Comparison of ENCODE assay signal across 26 cellular contexts in genomic region chr4:42954925-42955669, GRCh38.
DNase-seq lines count a peak whose midpoint lies in the region; ATAC-seq, FAIRE-seq and TF ChIP-seq lines count a peak whose summit lies in the region.
"Had no signal": no experiment of that assay in that cellular context is flagged by ENCODE, and none has a peak within 500 bp of the region (broad histone marks: within the 10 kb centered on the region; RNA-seq: fewer than 3 reads in every experiment).

No MANE protein-coding gene starts in this region.

- H3K36me3 Mint-ChIP-seq in nephron (ENCODE audit: low read depth): no peaks in the 10 kb centered on the region
- H3K36me3 Mint-ChIP-seq: CD8-positive, alpha-beta memory T cell; IgD-negative memory B cell had no signal

- ATAC-seq in HepG2: no peak
- no peak for ATAC-seq in right lobe of liver
- ATAC-seq in HG03039 (IDR thresholded peaks at IDR 0.05; ENCODE audit: unreplicated experiment): no peak
- ATAC-seq: A549; activated T-cell treated with anti-CD3 and anti-CD28 coated beads, Interleukin-2, amount 50 U/mL, for 4 hours; PC-3; stimulated activated naive CD8-positive, alpha-beta T cell treated with anti-CD3 and anti-CD28 coated beads, Interleukin-15, amount 100 ng/mL, for 72 hours had no signal

- TF ChIP-seq EP300 in HepG2 (IDR thresholded peaks at IDR 0.05; ENCODE audit: low read depth in 2 of 2, low read length in 2 of 2) (no peak), HepG2 (CRISPR knock-in tag; IDR thresholded peaks at IDR 0.05; ENCODE audit: borderline replicate concordance) (no peak)

- no peak for TF ChIP-seq POLR2A in HepG2 (IDR thresholded peaks at IDR 0.05; ENCODE audit: insufficient read depth in 1 of 2, low read depth in 2 of 2, low read length in 2 of 2)
- no peak for TF ChIP-seq POLR2A in right lobe of liver (IDR thresholded peaks at IDR 0.05)

- CTCF ChIA-PET in HepG2 (lab: Yijun Ruan, JAX; ENCODE audit: low intra/inter-chr PET ratio, low total read pairs): no interaction called here

- no peak overlapping the region for H3K9ac ChIP-seq in HepG2 (ENCODE audit: insufficient read depth, low read depth, low read length)

- no peaks in the 10 kb centered on the region for H3K27me3 Mint-ChIP-seq in nephron (ENCODE audit: low read depth)
- H3K27me3 Mint-ChIP-seq: activated CD4-positive, alpha-beta T cell treated with anti-CD3 and anti-CD28 coated beads, Interleukin-2, amount 10 ng/mL, durations not matched to agents 7 days and 5 days; B cell; CD8-positive, alpha-beta memory T cell had no signal

- H3K9me3 ChIP-seq in HepG2 (ENCODE audit: low read length) (peaks cover 12% of the 10 kb centered on the region), right lobe of liver (no peaks in the 10 kb centered on the region)
- H3K9me3 ChIP-seq: A549, tibial nerve had no signal

- no peaks in the 10 kb centered on the region for H3K9me3 Mint-ChIP-seq in nephron
- H3K9me3 Mint-ChIP-seq: activated CD4-positive, alpha-beta T cell treated with anti-CD3 and anti-CD28 coated beads, Interleukin-2, amount 10 ng/mL, durations not matched to agents 7 days and 5 days; activated T-cell treated with anti-CD3 and anti-CD28 coated beads, Interleukin-2, amount 50 U/mL, for 4 hours; CD8-positive, alpha-beta memory T cell; IgD-negative memory B cell; neural crest cell; stimulated activated naive CD8-positive, alpha-beta T cell treated with anti-CD3 and anti-CD28 coated beads, Interleukin-15, amount 100 ng/mL, for 72 hours had no signal

- TF ChIP-seq CTCF in HepG2 (CRISPR knock-in tag; IDR thresholded peaks at IDR 0.05) (no peak), right lobe of liver (IDR thresholded peaks at IDR 0.05) (no peak), nephron (IDR thresholded peaks at IDR 0.05; ENCODE audit: unreplicated experiment in 3 of 3) (no peak)

- H3K4me3 ChIP-seq in HepG2 (replicated peaks in 1 of 3; ENCODE audit: insufficient read depth in 1 of 3, low read depth in 2 of 3, low read length in 3 of 3) (no peak overlapping the region), right lobe of liver (no peak overlapping the region)
- H3K4me3 ChIP-seq: A549, lung, tibial nerve had no signal

- no peaks in the 10 kb centered on the region for H3K36me3 ChIP-seq in HepG2 (replicated peaks in 1 of 2; ENCODE audit: control insufficient read depth in 1 of 2, insufficient read depth in 2 of 2, low read length in 2 of 2)
- H3K36me3 ChIP-seq in right lobe of liver: no peaks in the 10 kb centered on the region
- H3K36me3 ChIP-seq: tibial nerve had no signal

- POLR2A ChIA-PET in HepG2 (lab: Yijun Ruan, JAX): no interaction called here

- no peak overlapping the region for H2AFZ ChIP-seq in HepG2 (ENCODE audit: low read length)

- FAIRE-seq in HepG2 (lab: Jason Lieb, UNC) (no peak), urothelium cell line (lab: Jason Lieb, UNC) (peak; percentile 27)
- FAIRE-seq: A549, kidney had no signal

- H3K4me1 Mint-ChIP-seq in nephron: no peaks in the 10 kb centered on the region
- H3K4me1 Mint-ChIP-seq: activated CD4-positive, alpha-beta T cell treated with anti-CD3 and anti-CD28 coated beads, Interleukin-2, amount 10 ng/mL, durations not matched to agents 7 days and 5 days; B cell; CD8-positive, alpha-beta memory T cell; IgD-negative memory B cell; stimulated activated naive CD8-positive, alpha-beta T cell treated with anti-CD3 and anti-CD28 coated beads, Interleukin-15, amount 100 ng/mL, for 72 hours had no signal

- H3K79me2 ChIP-seq in HepG2 (ENCODE audit: insufficient read depth, low read length): no peaks in the 10 kb centered on the region

- WGBS in HepG2 (ENCODE audit: low lambda C conversion rate): 7% methylated on average over 10 of the region's 10 CpGs
- WGBS in right lobe of liver (ENCODE audit: insufficient coverage, low coverage, low lambda C conversion rate, missing lambda C conversion rate): 50% methylated on average over 10 of the region's 10 CpGs

- no TSS peak for BruUV-seq in HepG2 (replicated peaks; lab: Mats Ljungman, UMichigan)

- no peaks in the 10 kb centered on the region for H4K20me1 ChIP-seq in HepG2 (ENCODE audit: insufficient read depth, low read length)

- intact Hi-C loops in HepG2 (cut with micrococcal nuclease; ENCODE audit: unreplicated experiment): no loop called here
- intact Hi-C loops in right lobe of liver (cut with DNase I): no loop called here

- in situ Hi-C loops in HepG2 (cut with HindIII; ENCODE audit: extremely low pct_ligation_motif_present, low pct_unique_long_range_greater_than_20kb): no loop called here

- H3K4me1 ChIP-seq in HepG2 (ENCODE audit: insufficient read depth, low read length) (no peaks in the 10 kb centered on the region), right lobe of liver (no peaks in the 10 kb centered on the region)
- H3K4me1 ChIP-seq: A549, tibial nerve had no signal

- peak overlapping the region in 2 of 3 experiments; percentile 40 to 56 for H3K27ac Mint-ChIP-seq in nephron
- H3K27ac Mint-ChIP-seq: activated CD4-positive, alpha-beta T cell treated with anti-CD3 and anti-CD28 coated beads, Interleukin-2, amount 10 ng/mL, durations not matched to agents 7 days and 5 days; B cell; CD8-positive, alpha-beta memory T cell; IgD-negative memory B cell; stimulated activated naive CD8-positive, alpha-beta T cell treated with anti-CD3 and anti-CD28 coated beads, Interleukin-15, amount 100 ng/mL, for 72 hours had no signal

- no peak overlapping the region for H3K4me3 Mint-ChIP-seq in nephron
- H3K4me3 Mint-ChIP-seq: activated CD4-positive, alpha-beta T cell treated with anti-CD3 and anti-CD28 coated beads, Interleukin-2, amount 10 ng/mL, durations not matched to agents 7 days and 5 days; activated T-cell treated with anti-CD3 and anti-CD28 coated beads, Interleukin-2, amount 50 U/mL, for 4 hours; B cell; CD8-positive, alpha-beta memory T cell; neural crest cell; stimulated activated naive CD8-positive, alpha-beta T cell treated with anti-CD3 and anti-CD28 coated beads, Interleukin-15, amount 100 ng/mL, for 72 hours had no signal

- H3K4me2 ChIP-seq in HepG2 (ENCODE audit: low read depth, low read length): no peak overlapping the region
- H3K4me2 ChIP-seq: A549 had no signal

- H3K27me3 ChIP-seq in HepG2 (ENCODE audit: control insufficient read depth in 1 of 2, insufficient read depth in 2 of 2, low read length in 2 of 2): no peaks in the 10 kb centered on the region
- H3K27me3 ChIP-seq in right lobe of liver: no peaks in the 10 kb centered on the region
- H3K27me3 ChIP-seq: tibial nerve had no signal

- TF ChIP-seq RAD21 in HepG2 (CRISPR knock-in tag; IDR thresholded peaks at IDR 0.05): no peak

- DNase-seq in HepG2 (ENCODE audit: low spot score): no peak
- no peak for DNase-seq in right lobe of liver
- DNase-seq in cerebellum (ENCODE audit: low spot score): peak; percentile 57
- no peak for DNase-seq in urothelium cell line (ENCODE audit: low spot score)
- DNase-seq in NCI-H526 treated with DMSO at 0.1 percent for 48 hours (lab: John Stamatoyannopoulos, UW): no peak
- no peak for DNase-seq in GM19240 (ENCODE audit: insufficient read length, low spot score)
- DNase-seq: activated CD4-positive, alpha-beta T cell treated with anti-CD3 and anti-CD28 coated beads, Interleukin-2, amount 10 ng/mL, durations not matched to agents 7 days and 5 days; activated gamma-delta T cell treated with Interleukin-2 at 50 U/mL for 16 hours; activated T-cell treated with anti-CD3 and anti-CD28 coated beads, Interleukin-2, amount 50 U/mL, for 4 hours; CD8-positive, alpha-beta memory T cell; DMS153; effector CD4-positive, alpha-beta T cell; H7; kidney; PC-3; stimulated activated CD8-positive, alpha-beta memory T cell treated with anti-CD3 and anti-CD28 coated beads, Interleukin-4, amount 100 ng/mL, for 48 hours; stimulated activated naive CD8-positive, alpha-beta T cell treated with anti-CD3 and anti-CD28 coated beads, Interleukin-15, amount 100 ng/mL, for 72 hours had no signal

- H3K27ac ChIP-seq in HepG2 (ENCODE audit: extremely low read length, insufficient read depth, low read length): no peak overlapping the region
- no peak overlapping the region for H3K27ac ChIP-seq in right lobe of liver
- H3K27ac ChIP-seq: A549, epithelial cell of prostate, tibial nerve had no signal

TF ChIP-seq in HepG2, 621 proteins besides CTCF, POLR2A, EP300 and RAD21:
- TF ChIP-seq ZNF10 (CRISPR knock-in tag; IDR thresholded peaks at IDR 0.05; ENCODE audit: borderline replicate concordance, low read depth) (no peak), MNT (IDR thresholded peaks at IDR 0.05) (peak; percentile 79)
